Comparison of ENCODE assay signal across 8 cellular contexts in the genomic region with DNA sequence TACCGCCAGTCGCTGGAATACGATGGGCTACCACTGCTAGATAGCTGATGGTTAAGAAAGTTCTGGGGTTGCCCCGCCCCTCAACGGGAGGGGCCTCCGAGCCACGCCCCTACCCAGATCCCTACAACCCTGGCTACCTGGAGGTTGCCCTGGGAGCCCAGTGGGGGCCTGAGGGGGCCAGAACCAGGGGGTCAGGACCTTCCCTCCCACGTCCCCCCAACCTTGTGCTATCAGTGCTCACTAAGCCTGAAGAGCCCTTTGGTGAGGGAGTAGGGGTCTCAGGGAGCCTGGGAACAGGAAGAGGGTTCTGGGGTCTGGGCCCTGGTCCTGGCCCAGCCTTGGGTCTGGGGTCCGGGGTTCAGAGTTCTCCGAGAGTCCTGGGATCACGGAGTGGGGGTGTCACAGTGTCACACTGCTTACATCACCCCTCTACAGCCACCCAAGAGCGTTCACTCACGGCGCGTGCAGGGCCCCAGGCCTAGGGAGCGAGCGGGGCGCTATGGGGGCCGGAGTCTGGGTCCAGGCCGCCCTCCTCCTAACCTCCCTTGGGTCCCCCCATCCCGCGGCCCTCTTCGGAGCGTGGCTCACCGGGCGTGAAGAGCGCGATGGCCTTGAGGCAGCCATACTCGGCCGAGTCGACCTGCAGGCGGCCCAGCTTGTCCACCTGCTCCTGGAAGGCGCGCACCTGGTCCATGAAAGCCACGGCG. TPM values are rescaled to one million over a fixed set of nuclear protein-coding genes. Genes with fewer than 3 reads are reported as not detected.
A peak's percentile ranks its signal among the peaks of the same experiment; 100 is the strongest.
DNase-seq lines count a peak whose midpoint lies in the region; ATAC-seq and TF ChIP-seq lines count a peak whose summit lies in the region.

No MANE protein-coding gene starts in this region.

- peak; percentile 20 for ATAC-seq in GM19328 (IDR thresholded peaks at IDR 0.05; ENCODE audit: unreplicated experiment)

- CTCF ChIA-PET in MCF 10A (lab: Yijun Ruan, JAX) = interaction anchor here (0.7 to 1.0 kb wide), 4 partner anchors 20 to 453 kb away, joined by 3 to 6 read pairs (median 4); no protein-coding TSS in a partner anchor

- no peaks in the 10 kb centered on the region for H3K27me3 ChIP-seq in kidney epithelial cell (ENCODE audit: control insufficient read depth, insufficient read depth, low read length)

- DNase-seq in AG20443 (ENCODE audit: low spot score) (peak; percentile 77), T-helper 22 cell (ENCODE audit: low read depth) (peak; percentile 28), MCF 10A (ENCODE audit: unreplicated experiment) (peak; percentile 67), kidney epithelial cell (ENCODE audit: low read depth) (no peak), NOMO-1 (lab: John Stamatoyannopoulos, UW; ENCODE audit: unreplicated experiment in 2 of 2) (no peak)
- DNase-seq in stimulated activated CD4-positive, alpha-beta T cell treated with anti-CD3 and anti-CD28 coated beads, Interleukin-4, amount 100 ng/mL, for 4 hours = peak; percentile 55 to 62

- no peaks in the 10 kb centered on the region for H3K9me3 Mint-ChIP-seq in MCF 10A (ENCODE audit: unreplicated experiment)

- H3K4me3 ChIP-seq in kidney epithelial cell (ENCODE audit: low read depth, low read length) = peak overlapping the region; percentile 36

- no peak overlapping the region for H3K27ac Mint-ChIP-seq in MCF 10A (ENCODE audit: low read depth, unreplicated experiment)

- no peak for TF ChIP-seq RAD21 in Ishikawa (IDR thresholded peaks at IDR 0.05; ENCODE audit: low read depth)

- no peaks in the 10 kb centered on the region for H3K4me1 Mint-ChIP-seq in MCF 10A (ENCODE audit: insufficient read depth, unreplicated experiment)

- intact Hi-C loops in MCF 10A (cut with micrococcal nuclease) = no loop called here

- H3K4me3 Mint-ChIP-seq in MCF 10A (ENCODE audit: unreplicated experiment) = peak overlapping the region; percentile 57

- TF ChIP-seq CTCF in MCF 10A (IDR thresholded peaks at IDR 0.05; ENCODE audit: unreplicated experiment) (no peak), kidney epithelial cell (IDR thresholded peaks at IDR 0.05; ENCODE audit: insufficient read depth, low read length, poor library complexity, severe bottlenecking) (no peak)

- no TSS peak for BruUV-seq in MCF 10A (replicated peaks; lab: Mats Ljungman, UMichigan)

- H3K36me3 Mint-ChIP-seq in MCF 10A (ENCODE audit: insufficient read depth, unreplicated experiment) = peaks cover 68% of the 10 kb centered on the region

- no peak for TF ChIP-seq EP300 in Ishikawa (IDR thresholded peaks at IDR 0.05; ENCODE audit: borderline replicate concordance)

- H3K27me3 Mint-ChIP-seq in MCF 10A (ENCODE audit: insufficient read depth, unreplicated experiment) = no peaks in the 10 kb centered on the region

- H3K36me3 ChIP-seq in kidney epithelial cell (ENCODE audit: control insufficient read depth, insufficient read depth, low read length) = peaks cover 6% of the 10 kb centered on the region

- POLR2A ChIA-PET in MCF 10A (lab: Yijun Ruan, JAX) = interaction anchor here (0.8 to 3.7 kb wide), 5 partner anchors 9 to 57 kb away, joined by 3 to 35 read pairs (median 5); a partner anchor contains a TSS

TF ChIP-seq in Ishikawa, 13 proteins besides CTCF, POLR2A, EP300 and RAD21:
- TF ChIP-seq, protein P1, sequence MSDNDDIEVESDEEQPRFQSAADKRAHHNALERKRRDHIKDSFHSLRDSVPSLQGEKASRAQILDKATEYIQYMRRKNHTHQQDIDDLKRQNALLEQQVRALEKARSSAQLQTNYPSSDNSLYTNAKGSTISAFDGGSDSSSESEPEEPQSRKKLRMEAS (IDR thresholded peaks at IDR 0.05) = no peak
- TF ChIP-seq TAF1 (IDR thresholded peaks at IDR 0.05; ENCODE audit: low read depth) (no peak), CEBPB (IDR thresholded peaks at IDR 0.05) (no peak), ZBTB7A (IDR thresholded peaks at IDR 0.05; ENCODE audit: low read depth) (peak; percentile 58; the same call in 1 of the 2 replicates)

RNA-seq across cellular contexts. Expression of a gene that starts 9.0 kb away (rescaled TPM):
- total RNA-seq in MCF 10A (2022) (13.7 and 14.3 TPM in 2 replicates), kidney epithelial cell (6.8 and 7.1 TPM in 2 replicates)

RNA-seq across cellular contexts. Expression of a gene that starts 10.7 kb away (rescaled TPM):
- total RNA-seq in MCF 10A (2022) (32.8 and 36.3 TPM in 2 replicates), kidney epithelial cell (89.4 and 107 TPM in 2 replicates)

RNA-seq across cellular contexts. Expression of a gene that starts 19.9 kb away (rescaled TPM):
- total RNA-seq in MCF 10A (2022) = 29.9 and 47.9 TPM in 2 replicates
- 14.9 and 17.0 TPM in 2 replicates for total RNA-seq in kidney epithelial cell

RNA-seq across cellular contexts. Expression of a gene that starts 29.5 kb away (rescaled TPM):
- total RNA-seq in MCF 10A (2022) = not detected in 2 replicates
- 0.27 and 0.29 TPM in 2 replicates for total RNA-seq in kidney epithelial cell

RNA-seq across cellular contexts. Expression of a gene that starts 32.2 kb away (rescaled TPM):
- total RNA-seq in MCF 10A (2022) (96.1 and 104 TPM in 2 replicates), kidney epithelial cell (78.4 and 101 TPM in 2 replicates)

Comparison
In these comparisons a context has a peak if more than half of its experiments do, and no peak if none do; other contexts are left out.
1. DNase-seq: peak in AG20443 (single experiment), T-helper 22 cell (single experiment), MCF 10A (single experiment) and stimulated activated CD4-positive, alpha-beta T cell treated with anti-CD3 and anti-CD28 coated beads, Interleukin-4, amount 100 ng/mL, for 4 hours (2 of 2); none in kidney epithelial cell (single experiment) and NOMO-1 (0 of 2).